In genomic region chr2:130756041-130756720, GRCh38 we compare ENCODE assay signal across 9 cellular contexts. TPM values are rescaled to one million over a fixed set of nuclear protein-coding genes. Genes with fewer than 3 reads are reported as not detected.
DNase-seq lines count a peak whose midpoint lies in the region; ATAC-seq and TF ChIP-seq lines count a peak whose summit lies in the region.
"Had no signal": no experiment of that assay in that cellular context is flagged by ENCODE, and none has a peak within 500 bp of the region (broad histone marks: within the 10 kb centered on the region; RNA-seq: fewer than 3 reads in every experiment).

No MANE protein-coding gene starts in this region.

- CTCF ChIA-PET in Caco-2 (lab: Charles Lee) (interaction anchor here (0.6 kb wide), 3 partner anchors 12 to 383 kb away, joined by 4 to 5 read pairs (median 4); no protein-coding TSS in a partner anchor), HEK293 (lab: Yijun Ruan, JAX) (no interaction called here)
- CTCF ChIA-PET in activated CD8-positive, alpha-beta T cell treated with anti-CD3 and anti-CD28 coated beads, Interleukin-2, amount 10 ng/mL, durations not matched to agents 7 days and 5 days (lab: Charles Lee): no interaction called here

- POLR2A ChIA-PET in Caco-2 (lab: Charles Lee): interaction anchor here (0.5 to 0.6 kb wide), 3 partner anchors 9 to 22 kb away, joined by 5 to 11 read pairs (median 6); no protein-coding TSS in a partner anchor
- POLR2A ChIA-PET in HEK293 (lab: Yijun Ruan, JAX): no interaction called here
- POLR2A ChIA-PET in activated CD8-positive, alpha-beta T cell treated with anti-CD3 and anti-CD28 coated beads, Interleukin-2, amount 10 ng/mL, durations not matched to agents 7 days and 5 days (lab: Charles Lee): no interaction called here

- no peaks in the 10 kb centered on the region for H3K79me2 ChIP-seq in smooth muscle cell (ENCODE audit: low read depth)

- peak overlapping the region; percentile 87 for H3K4me2 ChIP-seq in smooth muscle cell

- H3K4me1 Mint-ChIP-seq in Caco-2 (ENCODE audit: low read depth, unreplicated experiment): no peaks in the 10 kb centered on the region
- peaks cover 4% of the 10 kb centered on the region for H3K4me1 Mint-ChIP-seq in activated CD8-positive, alpha-beta T cell treated with anti-CD3 and anti-CD28 coated beads, Interleukin-2, amount 10 ng/mL, durations not matched to agents 7 days and 5 days (ENCODE audit: low read depth)

- H3K9ac ChIP-seq in smooth muscle cell (ENCODE audit: low read depth): no peak overlapping the region

- H3K27ac ChIP-seq in HEK293 (ENCODE audit: extremely low read depth, low read depth, low read length) (no peak overlapping the region), smooth muscle cell (ENCODE audit: low read depth) (no peak overlapping the region)

- DNase-seq in Caco-2 (peak in 1 of 2 experiments; percentile 82), left ventricle myocardium superior (peak; percentile 49), smooth muscle cell (lab: John Stamatoyannopoulos, UW; ENCODE audit: unreplicated experiment) (no peak), midbrain (lab: John Stamatoyannopoulos, UW) (no peak)
- peak; percentile 34 for DNase-seq in activated CD8-positive, alpha-beta T cell treated with anti-CD3 and anti-CD28 coated beads, Interleukin-2, amount 10 ng/mL, durations not matched to agents 7 days and 5 days
- no peak for DNase-seq in stimulated activated naive CD4-positive, alpha-beta T cell treated with Interleukin-2 at 50 U/mL for 16 hours (lab: John Stamatoyannopoulos, UW)

- H3K36me3 ChIP-seq in Caco-2 (ENCODE audit: control insufficient read depth, insufficient read depth, low read length): no peaks in the 10 kb centered on the region
- H3K36me3 ChIP-seq in HEK293 (ENCODE audit: control insufficient read depth in 2 of 2, insufficient read depth in 1 of 2, low read length in 2 of 2): no peaks in the 10 kb centered on the region
- H3K36me3 ChIP-seq in smooth muscle cell (ENCODE audit: low read depth): no peaks in the 10 kb centered on the region

- H2AFZ ChIP-seq in smooth muscle cell (ENCODE audit: low read depth): no peak overlapping the region

- no peaks in the 10 kb centered on the region for H3K9me3 Mint-ChIP-seq in Caco-2 (ENCODE audit: unreplicated experiment)
- no peaks in the 10 kb centered on the region for H3K9me3 Mint-ChIP-seq in activated CD8-positive, alpha-beta T cell treated with anti-CD3 and anti-CD28 coated beads, Interleukin-2, amount 10 ng/mL, durations not matched to agents 7 days and 5 days (ENCODE audit: insufficient read depth)
- H3K9me3 Mint-ChIP-seq: dendritic cell treated with granulocyte-macrophage colony-stimulating factor and Interleukin-4, amounts not matched to agents 40 ng/mL and 50 ng/mL, for 4 days had no signal

- H3K4me3 ChIP-seq in Caco-2 (ENCODE audit: low read depth, low read length) (peak overlapping the region; percentile 82), HEK293 (ENCODE audit: low read depth, low read length) (peak overlapping the region; percentile 50), smooth muscle cell (peak overlapping the region; percentile 50)

- intact Hi-C loops in Caco-2 (cut with micrococcal nuclease; ENCODE audit: unreplicated experiment) (loop anchor here (1.0 kb wide), 1 partner anchor 29 kb away; no protein-coding TSS in a partner anchor), left ventricle myocardium superior (cut with micrococcal nuclease) (no loop called here)

- H4K20me1 ChIP-seq in smooth muscle cell (ENCODE audit: low read depth): no peaks in the 10 kb centered on the region

- under 1% methylated on average over 44 of the region's 77 CpGs for WGBS in smooth muscle cell (ENCODE audit: low lambda C conversion rate)

- H3K27me3 ChIP-seq in Caco-2 (replicated peaks; ENCODE audit: control insufficient read depth, insufficient read depth, low read length) (no peaks in the 10 kb centered on the region), smooth muscle cell (ENCODE audit: low read depth) (peaks cover 73% of the 10 kb centered on the region)

- peaks cover 23% of the 10 kb centered on the region for H3K27me3 Mint-ChIP-seq in Caco-2 (ENCODE audit: insufficient read depth, unreplicated experiment)
- peaks cover 28% of the 10 kb centered on the region for H3K27me3 Mint-ChIP-seq in activated CD8-positive, alpha-beta T cell treated with anti-CD3 and anti-CD28 coated beads, Interleukin-2, amount 10 ng/mL, durations not matched to agents 7 days and 5 days (ENCODE audit: low read depth)

- ATAC-seq in activated CD8-positive, alpha-beta T cell treated with anti-CD3 and anti-CD28 coated beads, Interleukin-2, amount 10 ng/mL, durations not matched to agents 7 days and 5 days: peak; percentile 95
- ATAC-seq in left ventricle myocardium superior: peak; percentile 82
- no peak for ATAC-seq in GM21576 (IDR thresholded peaks at IDR 0.05; ENCODE audit: unreplicated experiment)

- BruUV-seq in Caco-2 (replicated peaks; lab: Mats Ljungman, UMichigan): no TSS peak

- H3K9me3 ChIP-seq in Caco-2 (no peaks in the 10 kb centered on the region), HEK293 (ENCODE audit: control insufficient read depth, insufficient read depth, low read depth, low read length) (no peaks in the 10 kb centered on the region), smooth muscle cell (replicated peaks; ENCODE audit: low read depth) (no peaks in the 10 kb centered on the region)

- H3K4me3 Mint-ChIP-seq in Caco-2 (ENCODE audit: unreplicated experiment): peak overlapping the region; percentile 79
- no peak overlapping the region for H3K4me3 Mint-ChIP-seq in activated CD8-positive, alpha-beta T cell treated with anti-CD3 and anti-CD28 coated beads, Interleukin-2, amount 10 ng/mL, durations not matched to agents 7 days and 5 days
- H3K4me3 Mint-ChIP-seq: dendritic cell treated with granulocyte-macrophage colony-stimulating factor and Interleukin-4, amounts not matched to agents 40 ng/mL and 50 ng/mL, for 4 days had no signal

- H3K27ac Mint-ChIP-seq in Caco-2 (ENCODE audit: unreplicated experiment): no peak overlapping the region
- no peak overlapping the region for H3K27ac Mint-ChIP-seq in activated CD8-positive, alpha-beta T cell treated with anti-CD3 and anti-CD28 coated beads, Interleukin-2, amount 10 ng/mL, durations not matched to agents 7 days and 5 days
- H3K27ac Mint-ChIP-seq: dendritic cell treated with granulocyte-macrophage colony-stimulating factor and Interleukin-4, amounts not matched to agents 40 ng/mL and 50 ng/mL, for 4 days had no signal

- no peaks in the 10 kb centered on the region for H3K36me3 Mint-ChIP-seq in Caco-2 (ENCODE audit: insufficient read depth, unreplicated experiment)
- no peaks in the 10 kb centered on the region for H3K36me3 Mint-ChIP-seq in activated CD8-positive, alpha-beta T cell treated with anti-CD3 and anti-CD28 coated beads, Interleukin-2, amount 10 ng/mL, durations not matched to agents 7 days and 5 days (ENCODE audit: low read depth)

- H3F3A ChIP-seq in smooth muscle cell (ENCODE audit: low read depth): no peaks in the 10 kb centered on the region

- TF ChIP-seq CTCF in Caco-2 (IDR thresholded peaks at IDR 0.05; ENCODE audit: insufficient read depth in 1 of 2, low read depth in 1 of 2, low read length in 1 of 2, severe bottlenecking in 1 of 2, unreplicated experiment in 1 of 2): peak in 1 of 2 experiments; percentile 12
- TF ChIP-seq CTCF in HEK293 (tag by site-specific recombination; IDR thresholded peaks at IDR 0.05): no peak
- TF ChIP-seq CTCF in smooth muscle cell (IDR thresholded peaks at IDR 0.05; ENCODE audit: borderline replicate concordance, insufficient read depth, poor library complexity, severe bottlenecking): no peak

- H3K4me1 ChIP-seq in Caco-2 (no peaks in the 10 kb centered on the region), HEK293 (ENCODE audit: control insufficient read depth, insufficient read depth, low read length) (peaks cover 4% of the 10 kb centered on the region; the same call in 1 of the 2 replicates), smooth muscle cell (ENCODE audit: low read depth) (peaks cover 3% of the 10 kb centered on the region)

TF ChIP-seq in HEK293, 187 proteins besides CTCF, POLR2A, EP300 and RAD21 (continues in another document):
- TF ChIP-seq ZNF621 (tag by site-specific recombination; IDR thresholded peaks at IDR 0.05) (no peak), ZNF335 (tag by site-specific recombination; conservative IDR thresholded peaks at IDR 0.05) (peak; percentile 62; the same call in 1 of the 2 replicates), GLIS2 (tag by site-specific recombination; IDR thresholded peaks at IDR 0.05) (peak; percentile 54; the same call in 1 of the 2 replicates), ZBTB26 (tag by site-specific recombination; optimal IDR thresholded peaks at IDR 0.05) (peak; percentile 50)
- TF ChIP-seq, protein P1, sequence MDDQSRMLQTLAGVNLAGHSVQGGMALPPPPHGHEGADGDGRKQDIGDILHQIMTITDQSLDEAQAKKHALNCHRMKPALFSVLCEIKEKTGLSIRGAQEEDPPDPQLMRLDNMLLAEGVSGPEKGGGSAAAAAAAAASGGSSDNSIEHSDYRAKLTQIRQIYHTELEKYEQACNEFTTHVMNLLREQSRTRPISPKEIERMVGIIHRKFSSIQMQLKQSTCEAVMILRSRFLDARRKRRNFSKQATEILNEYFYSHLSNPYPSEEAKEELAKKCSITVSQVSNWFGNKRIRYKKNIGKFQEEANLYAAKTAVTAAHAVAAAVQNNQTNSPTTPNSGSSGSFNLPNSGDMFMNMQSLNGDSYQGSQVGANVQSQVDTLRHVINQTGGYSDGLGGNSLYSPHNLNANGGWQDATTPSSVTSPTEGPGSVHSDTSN (CRISPR knock-in tag; IDR thresholded peaks at IDR 0.05): peak; percentile 51; the same call in 1 of the 2 replicates

RNA-seq across cellular contexts. Expression of gene AMER3, which starts 0.8 kb away (rescaled TPM):
- 0.79 TPM in 2 replicates for total RNA-seq in Caco-2 (2022)
- total RNA-seq in activated CD8-positive, alpha-beta T cell treated with anti-CD3 and anti-CD28 coated beads, Interleukin-2, amount 10 ng/mL, durations not matched to agents 7 days and 5 days: not detected
- not detected for total RNA-seq in left ventricle myocardium superior
- not detected in 2 replicates for total RNA-seq in smooth muscle cell
- polyA plus RNA-seq in smooth muscle cell: not detected in 2 replicates

RNA-seq across cellular contexts. Expression of gene GPR148, which starts 27.3 kb away (rescaled TPM):
- not detected in 2 replicates for total RNA-seq in Caco-2 (2022)
- total RNA-seq in activated CD8-positive, alpha-beta T cell treated with anti-CD3 and anti-CD28 coated beads, Interleukin-2, amount 10 ng/mL, durations not matched to agents 7 days and 5 days: not detected
- not detected for total RNA-seq in left ventricle myocardium superior
- total RNA-seq in smooth muscle cell: not detected in 2 replicates
- not detected in 2 replicates for polyA plus RNA-seq in smooth muscle cell

Comparison
In these comparisons a context has a peak if more than half of its experiments do, and no peak if none do; other contexts are left out.
1. DNase-seq: peak in activated CD8-positive, alpha-beta T cell treated with anti-CD3 and anti-CD28 coated beads, Interleukin-2, amount 10 ng/mL, durations not matched to agents 7 days and 5 days (single experiment) and left ventricle myocardium superior (single experiment); none in smooth muscle cell (single experiment), stimulated activated naive CD4-positive, alpha-beta T cell treated with Interleukin-2 at 50 U/mL for 16 hours (single experiment) and midbrain (single experiment).
2. Peak in every context shown above with its lines, with median percentiles within 50 percentile points of each other: H3K4me3 ChIP-seq.